Comparison of ENCODE assay signal across 8 cellular contexts in genomic region chr12:107610030-107610859, GRCh38.
DNase-seq lines count a peak whose midpoint lies in the region; ATAC-seq and TF ChIP-seq lines count a peak whose summit lies in the region.

No MANE protein-coding gene starts in this region.

- H3K27me3 ChIP-seq in neural cell (ENCODE audit: insufficient read depth, low read depth, low read length): no peaks in the 10 kb centered on the region

- DNase-seq in AG20443 (ENCODE audit: low spot score) (peak; percentile 71), NCI-H82 treated with DMSO at 0.1 percent for 48 hours (lab: John Stamatoyannopoulos, UW; ENCODE audit: unreplicated experiment) (peak; percentile 6), ecto neural progenitor cell (ENCODE audit: low spot score) (peak; percentile 80), SKM-1 treated with dmso at 0.1 percent for 144 hours (lab: John Stamatoyannopoulos, UW; ENCODE audit: unreplicated experiment) (no peak)

- TF ChIP-seq RAD21 in neural cell (conservative IDR thresholded peaks at IDR 0.05): peak; percentile 62

- ATAC-seq in GM21529 (IDR thresholded peaks at IDR 0.05; ENCODE audit: unreplicated experiment) (no peak), HG03045 (IDR thresholded peaks at IDR 0.05; ENCODE audit: unreplicated experiment) (no peak)

- no peaks in the 10 kb centered on the region for H3F3A ChIP-seq in neural cell (ENCODE audit: insufficient read depth, low read length, poor library complexity, severe bottlenecking)

- H3K79me2 ChIP-seq in neural cell (replicated peaks; ENCODE audit: insufficient read depth, low read length): no peaks in the 10 kb centered on the region

- no peak overlapping the region for H2AFZ ChIP-seq in neural cell (ENCODE audit: low read depth, low read length)

- H4K20me1 ChIP-seq in neural cell (ENCODE audit: insufficient read depth): no peaks in the 10 kb centered on the region

- no peaks in the 10 kb centered on the region for H3K9me2 ChIP-seq in neural cell (ENCODE audit: insufficient read depth, low read length)

- TF ChIP-seq CTCF in GM12874 (IDR thresholded peaks at IDR 0.05; ENCODE audit: insufficient read depth, low read depth, low read length): peak; percentile 66
- peak; percentile 67 for TF ChIP-seq CTCF in neural cell (IDR thresholded peaks at IDR 0.05; ENCODE audit: poor library complexity, severe bottlenecking)

- no peak overlapping the region for H3K4me3 ChIP-seq in neural cell (ENCODE audit: low read length)

- no peak overlapping the region for H3K27ac ChIP-seq in neural cell (ENCODE audit: low read length)

- no peak overlapping the region for H3K4me2 ChIP-seq in neural cell (ENCODE audit: low read length)

- no peaks in the 10 kb centered on the region for H3K36me3 ChIP-seq in neural cell (ENCODE audit: insufficient read depth, low read length)

- no peaks in the 10 kb centered on the region for H3K9me3 ChIP-seq in neural cell (ENCODE audit: low read length)

- TF ChIP-seq EP300 in neural cell (conservative IDR thresholded peaks at IDR 0.05; ENCODE audit: poor library complexity, severe bottlenecking): no peak

- H3K9ac ChIP-seq in neural cell (ENCODE audit: low read length): no peak overlapping the region

TF ChIP-seq in neural cell, 6 proteins besides CTCF, POLR2A, EP300 and RAD21:
- TF ChIP-seq SMC3 (conservative IDR thresholded peaks at IDR 0.05; ENCODE audit: poor library complexity) (peak; percentile 65), MXI1 (conservative IDR thresholded peaks at IDR 0.05; ENCODE audit: poor library complexity, severe bottlenecking) (no peak), TAF1 (IDR thresholded peaks at IDR 0.05; ENCODE audit: low read depth) (no peak)
TF ChIP-seq in neural cell: peak in this region for 1.
